Comparison of ENCODE assay signal across 9 cellular contexts in genomic region chr7:37230221-37230620, GRCh38.
DNase-seq lines count a peak whose midpoint lies in the region; ATAC-seq and TF ChIP-seq lines count a peak whose summit lies in the region.
"Had no signal": no experiment of that assay in that cellular context is flagged by ENCODE, and none has a peak within 500 bp of the region (broad histone marks: within the 10 kb centered on the region; RNA-seq: fewer than 3 reads in every experiment).

No MANE protein-coding gene starts in this region.

- TSS peak; percentile 2 for BruUV-seq in OCI-LY7 (replicated peaks; lab: Mats Ljungman, UMichigan)

- no peak for ATAC-seq in GM19395 (IDR thresholded peaks at IDR 0.05; ENCODE audit: unreplicated experiment)
- ATAC-seq: PC-3, T-helper 17 cell had no signal

- no peak overlapping the region for H3K4me3 ChIP-seq in OCI-LY7 (ENCODE audit: low read depth, low read length, poor library complexity, severe bottlenecking)
- H3K4me3 ChIP-seq in fibroblast of the aortic adventitia (ENCODE audit: low read depth, low read length), result no peak overlapping the region

- H2AFZ ChIP-seq in OCI-LY7 (ENCODE audit: low read length), result no peak overlapping the region

- H3K79me2 ChIP-seq in OCI-LY7 (ENCODE audit: insufficient read depth, low read depth, low read length), result no peaks in the 10 kb centered on the region

- H3K36me3 ChIP-seq in OCI-LY7 (ENCODE audit: insufficient read depth, low read length), result peaks cover 37% of the 10 kb centered on the region

- no peak overlapping the region for H3K27ac ChIP-seq in OCI-LY7 (ENCODE audit: low read depth, low read length, poor library complexity, severe bottlenecking)

- intact Hi-C loops in OCI-LY7 (cut with micrococcal nuclease; ENCODE audit: unreplicated experiment), result no loop called here

- no peaks in the 10 kb centered on the region for H3K9me2 ChIP-seq in OCI-LY7 (ENCODE audit: insufficient read depth, low read length)

- no peak overlapping the region for H3K4me2 ChIP-seq in OCI-LY7 (ENCODE audit: low read length)

- CTCF ChIA-PET in OCI-LY7 (lab: Charles Lee; ENCODE audit: unreplicated experiment), result no interaction called here

- no peaks in the 10 kb centered on the region for H3K9me3 ChIP-seq in OCI-LY7 (ENCODE audit: low read length)

- POLR2A ChIA-PET in OCI-LY7 (lab: Charles Lee), result no interaction called here

- H4K20me1 ChIP-seq in OCI-LY7 (ENCODE audit: insufficient read depth, low read length), result 0 out of 2 replicates have a peak, but pooled peaks cover 3% of the 10 kb centered on the region

- H3K4me1 ChIP-seq in OCI-LY7 (ENCODE audit: insufficient read depth, low read length, poor library complexity, severe bottlenecking), result no peaks in the 10 kb centered on the region

- no peak for TF ChIP-seq CTCF in OCI-LY7 (conservative IDR thresholded peaks at IDR 0.05; ENCODE audit: low read length)
- no peak for TF ChIP-seq CTCF in fibroblast of the aortic adventitia (IDR thresholded peaks at IDR 0.05; ENCODE audit: insufficient read depth, low read length)

- in situ Hi-C loops in G401 (cut with HindIII; ENCODE audit: low sequenced_read_pairs), result no loop called here

- DNase-seq in G401 (ENCODE audit: low spot score) (peak; percentile 55), OCI-LY7 (ENCODE audit: low spot score) (no peak), fibroblast of the aortic adventitia (ENCODE audit: low read depth) (peak; percentile 7), pons (ENCODE audit: low spot score) (peak; percentile 93), NCI-H2227 (lab: John Stamatoyannopoulos, UW; ENCODE audit: unreplicated experiment) (no peak), NCI-H1105 treated with DMSO at 0.1 percent for 48 hours (lab: John Stamatoyannopoulos, UW) (no peak)
- DNase-seq: PC-3, T-helper 17 cell had no signal

Comparison
In these comparisons a context has a peak if more than half of its experiments do, and no peak if none do; other contexts are left out.
1. DNase-seq: peak in G401 (single experiment), fibroblast of the aortic adventitia (single experiment) and pons (single experiment); none in OCI-LY7 (single experiment), NCI-H2227 (single experiment) and NCI-H1105 treated with DMSO at 0.1 percent for 48 hours (single experiment).